ENCODE assay signal across 1 cellular context in the genomic region with DNA sequence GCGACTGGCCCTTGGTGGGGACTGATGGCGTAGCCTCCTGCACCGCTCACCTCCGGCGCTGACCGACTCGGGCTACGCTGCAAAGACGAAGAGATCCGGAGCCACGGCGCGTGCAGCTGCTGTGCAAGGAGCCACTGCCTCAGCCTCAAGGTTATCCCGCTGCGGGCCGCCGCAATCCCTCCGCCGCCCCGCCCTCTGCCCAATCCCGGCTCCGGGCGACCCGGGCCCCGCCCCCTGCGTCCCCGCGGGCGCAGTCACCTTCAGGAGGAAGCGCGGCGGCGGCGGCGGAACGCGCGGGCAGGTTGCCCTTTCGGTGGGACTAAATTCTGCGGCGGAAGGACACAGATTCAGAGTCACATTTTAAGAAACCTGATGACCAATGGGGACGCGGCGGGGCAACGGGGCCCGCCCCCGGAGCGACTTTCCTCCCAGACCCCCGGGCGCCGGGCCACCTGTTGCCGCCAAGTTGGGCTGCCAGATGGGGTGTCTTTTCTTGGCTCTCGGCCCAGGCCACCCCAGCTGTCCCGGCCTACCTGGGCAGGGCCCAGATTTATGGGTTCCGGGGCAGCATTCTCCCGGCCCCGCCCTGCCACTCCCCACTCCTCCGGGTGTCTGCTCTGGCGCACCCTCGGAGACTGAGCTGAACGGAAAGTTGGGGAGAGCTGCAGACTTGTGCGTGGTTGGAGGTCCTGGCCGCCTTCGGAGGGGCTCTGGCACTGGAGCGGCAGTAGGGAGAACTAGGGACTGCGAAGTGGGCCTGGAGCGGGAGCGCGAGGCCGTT.
TF ChIP-seq lines count a peak whose summit lies in the region.

TSS of gene PKM (minus strand) at position 125 of the 781 bp plus-strand sequence. CDS start 12,093 bp downstream, outside the sequence.

TF ChIP-seq in HEK293, 187 proteins besides CTCF, POLR2A, EP300 and RAD21 (continued from another document and continues in another):
- TF ChIP-seq, protein P1, sequence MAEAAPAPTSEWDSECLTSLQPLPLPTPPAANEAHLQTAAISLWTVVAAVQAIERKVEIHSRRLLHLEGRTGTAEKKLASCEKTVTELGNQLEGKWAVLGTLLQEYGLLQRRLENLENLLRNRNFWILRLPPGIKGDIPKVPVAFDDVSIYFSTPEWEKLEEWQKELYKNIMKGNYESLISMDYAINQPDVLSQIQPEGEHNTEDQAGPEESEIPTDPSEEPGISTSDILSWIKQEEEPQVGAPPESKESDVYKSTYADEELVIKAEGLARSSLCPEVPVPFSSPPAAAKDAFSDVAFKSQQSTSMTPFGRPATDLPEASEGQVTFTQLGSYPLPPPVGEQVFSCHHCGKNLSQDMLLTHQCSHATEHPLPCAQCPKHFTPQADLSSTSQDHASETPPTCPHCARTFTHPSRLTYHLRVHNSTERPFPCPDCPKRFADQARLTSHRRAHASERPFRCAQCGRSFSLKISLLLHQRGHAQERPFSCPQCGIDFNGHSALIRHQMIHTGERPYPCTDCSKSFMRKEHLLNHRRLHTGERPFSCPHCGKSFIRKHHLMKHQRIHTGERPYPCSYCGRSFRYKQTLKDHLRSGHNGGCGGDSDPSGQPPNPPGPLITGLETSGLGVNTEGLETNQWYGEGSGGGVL (tag by site-specific recombination; IDR thresholded peaks at IDR 0.05), result peak; percentile 49; the same call in 1 of the 2 replicates
- no peak for TF ChIP-seq GLI2 (tag by site-specific recombination; IDR thresholded peaks at IDR 0.05; ENCODE audit: borderline replicate concordance, low read depth)
- TF ChIP-seq TCF7L2 (IDR thresholded peaks at IDR 0.05; ENCODE audit: borderline replicate concordance, low read depth, low read length), result peak; percentile 41; the same call in 1 of the 2 replicates
- TF ChIP-seq ZNF596 (tag by site-specific recombination; IDR thresholded peaks at IDR 0.05), result no peak; the same call in 1 of the 2 replicates
- TF ChIP-seq ZNF114 (tag by site-specific recombination; IDR thresholded peaks at IDR 0.05), result no peak
- TF ChIP-seq ZXDB (tag by site-specific recombination; IDR thresholded peaks at IDR 0.05), result peak; percentile 97
- no peak for TF ChIP-seq ZNF514 (tag by site-specific recombination; IDR thresholded peaks at IDR 0.05)
- peak; percentile 67; the same call in 1 of the 2 replicates for TF ChIP-seq SALL2 (tag by site-specific recombination; IDR thresholded peaks at IDR 0.05; ENCODE audit: borderline replicate concordance)
- 0 out of 2 replicates have a peak, but pooled peaks have one; percentile 32 for TF ChIP-seq ZNF391 (tag by site-specific recombination; IDR thresholded peaks at IDR 0.05; ENCODE audit: borderline replicate concordance, low read depth)
- TF ChIP-seq, protein P2, sequence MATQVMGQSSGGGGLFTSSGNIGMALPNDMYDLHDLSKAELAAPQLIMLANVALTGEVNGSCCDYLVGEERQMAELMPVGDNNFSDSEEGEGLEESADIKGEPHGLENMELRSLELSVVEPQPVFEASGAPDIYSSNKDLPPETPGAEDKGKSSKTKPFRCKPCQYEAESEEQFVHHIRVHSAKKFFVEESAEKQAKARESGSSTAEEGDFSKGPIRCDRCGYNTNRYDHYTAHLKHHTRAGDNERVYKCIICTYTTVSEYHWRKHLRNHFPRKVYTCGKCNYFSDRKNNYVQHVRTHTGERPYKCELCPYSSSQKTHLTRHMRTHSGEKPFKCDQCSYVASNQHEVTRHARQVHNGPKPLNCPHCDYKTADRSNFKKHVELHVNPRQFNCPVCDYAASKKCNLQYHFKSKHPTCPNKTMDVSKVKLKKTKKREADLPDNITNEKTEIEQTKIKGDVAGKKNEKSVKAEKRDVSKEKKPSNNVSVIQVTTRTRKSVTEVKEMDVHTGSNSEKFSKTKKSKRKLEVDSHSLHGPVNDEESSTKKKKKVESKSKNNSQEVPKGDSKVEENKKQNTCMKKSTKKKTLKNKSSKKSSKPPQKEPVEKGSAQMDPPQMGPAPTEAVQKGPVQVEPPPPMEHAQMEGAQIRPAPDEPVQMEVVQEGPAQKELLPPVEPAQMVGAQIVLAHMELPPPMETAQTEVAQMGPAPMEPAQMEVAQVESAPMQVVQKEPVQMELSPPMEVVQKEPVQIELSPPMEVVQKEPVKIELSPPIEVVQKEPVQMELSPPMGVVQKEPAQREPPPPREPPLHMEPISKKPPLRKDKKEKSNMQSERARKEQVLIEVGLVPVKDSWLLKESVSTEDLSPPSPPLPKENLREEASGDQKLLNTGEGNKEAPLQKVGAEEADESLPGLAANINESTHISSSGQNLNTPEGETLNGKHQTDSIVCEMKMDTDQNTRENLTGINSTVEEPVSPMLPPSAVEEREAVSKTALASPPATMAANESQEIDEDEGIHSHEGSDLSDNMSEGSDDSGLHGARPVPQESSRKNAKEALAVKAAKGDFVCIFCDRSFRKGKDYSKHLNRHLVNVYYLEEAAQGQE (tag by site-specific recombination; IDR thresholded peaks at IDR 0.05), result no peak
- TF ChIP-seq, protein P3, sequence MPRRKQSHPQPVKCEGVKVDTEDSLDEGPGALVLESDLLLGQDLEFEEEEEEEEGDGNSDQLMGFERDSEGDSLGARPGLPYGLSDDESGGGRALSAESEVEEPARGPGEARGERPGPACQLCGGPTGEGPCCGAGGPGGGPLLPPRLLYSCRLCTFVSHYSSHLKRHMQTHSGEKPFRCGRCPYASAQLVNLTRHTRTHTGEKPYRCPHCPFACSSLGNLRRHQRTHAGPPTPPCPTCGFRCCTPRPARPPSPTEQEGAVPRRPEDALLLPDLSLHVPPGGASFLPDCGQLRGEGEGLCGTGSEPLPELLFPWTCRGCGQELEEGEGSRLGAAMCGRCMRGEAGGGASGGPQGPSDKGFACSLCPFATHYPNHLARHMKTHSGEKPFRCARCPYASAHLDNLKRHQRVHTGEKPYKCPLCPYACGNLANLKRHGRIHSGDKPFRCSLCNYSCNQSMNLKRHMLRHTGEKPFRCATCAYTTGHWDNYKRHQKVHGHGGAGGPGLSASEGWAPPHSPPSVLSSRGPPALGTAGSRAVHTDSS (tag by site-specific recombination; IDR thresholded peaks at IDR 0.05), result no peak
- TF ChIP-seq ZNF658 (tag by site-specific recombination; IDR thresholded peaks at IDR 0.05), result no peak
- no peak for TF ChIP-seq ZNF830 (tag by site-specific recombination; IDR thresholded peaks at IDR 0.05; ENCODE audit: low read depth)
- TF ChIP-seq ZNF311 (tag by site-specific recombination; IDR thresholded peaks at IDR 0.05; ENCODE audit: borderline replicate concordance), result no peak
- TF ChIP-seq HOXD13 (CRISPR knock-in tag; IDR thresholded peaks at IDR 0.05; ENCODE audit: borderline replicate concordance), result no peak
- peak; percentile 10 for TF ChIP-seq ZNF510 (tag by site-specific recombination; IDR thresholded peaks at IDR 0.05; ENCODE audit: insufficient replicate concordance)
- TF ChIP-seq SP2 (tag by site-specific recombination; IDR thresholded peaks at IDR 0.05), result peak; percentile 84
- TF ChIP-seq ZNF555 (tag by site-specific recombination; conservative IDR thresholded peaks at IDR 0.05), result no peak
- peak; percentile 17; the same call in 1 of the 2 replicates for TF ChIP-seq ZNF366 (tag by site-specific recombination; conservative IDR thresholded peaks at IDR 0.05)
- TF ChIP-seq ZNF544 (tag by site-specific recombination; IDR thresholded peaks at IDR 0.05), result no peak
- TF ChIP-seq ZNF292 (tag by site-specific recombination; IDR thresholded peaks at IDR 0.05; ENCODE audit: borderline replicate concordance, low read depth), result no peak
- TF ChIP-seq ZNF521 (tag by site-specific recombination; IDR thresholded peaks at IDR 0.05), result no peak
- TF ChIP-seq ZFP37 (tag by site-specific recombination; IDR thresholded peaks at IDR 0.05), result no peak
- TF ChIP-seq PRDM4 (tag by site-specific recombination; IDR thresholded peaks at IDR 0.05), result peak; percentile 72
- peak; percentile 81 for TF ChIP-seq ZNF423 (tag by site-specific recombination; IDR thresholded peaks at IDR 0.05)
- TF ChIP-seq ZNF280C (tag by site-specific recombination; IDR thresholded peaks at IDR 0.05), result no peak
- peak; percentile 66; the same call in 1 of the 2 replicates for TF ChIP-seq GFI1B (tag by site-specific recombination; IDR thresholded peaks at IDR 0.05)
- TF ChIP-seq, protein P4, sequence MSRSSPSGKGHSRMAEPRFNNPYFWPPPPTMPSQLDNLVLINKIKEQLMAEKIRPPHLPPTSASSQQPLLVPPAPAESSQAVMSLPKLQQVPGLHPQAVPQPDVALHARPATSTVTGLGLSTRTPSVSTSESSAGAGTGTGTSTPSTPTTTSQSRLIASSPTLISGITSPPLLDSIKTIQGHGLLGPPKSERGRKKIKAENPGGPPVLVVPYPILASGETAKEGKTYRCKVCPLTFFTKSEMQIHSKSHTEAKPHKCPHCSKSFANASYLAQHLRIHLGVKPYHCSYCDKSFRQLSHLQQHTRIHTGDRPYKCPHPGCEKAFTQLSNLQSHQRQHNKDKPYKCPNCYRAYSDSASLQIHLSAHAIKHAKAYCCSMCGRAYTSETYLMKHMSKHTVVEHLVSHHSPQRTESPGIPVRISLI (tag by site-specific recombination; IDR thresholded peaks at IDR 0.05), result no peak
- TF ChIP-seq ZNF629 (tag by site-specific recombination; IDR thresholded peaks at IDR 0.05), result peak; percentile 90
- TF ChIP-seq MEIS1 (CRISPR knock-in tag; IDR thresholded peaks at IDR 0.05; ENCODE audit: borderline replicate concordance), result no peak
- no peak for TF ChIP-seq RBAK (tag by site-specific recombination; IDR thresholded peaks at IDR 0.05)
- peak; percentile 87; the same call in 1 of the 2 replicates for TF ChIP-seq ZNF324 (tag by site-specific recombination; IDR thresholded peaks at IDR 0.05)
- TF ChIP-seq ZNF214 (tag by site-specific recombination; IDR thresholded peaks at IDR 0.05; ENCODE audit: borderline replicate concordance), result no peak
- no peak for TF ChIP-seq ZNF404 (tag by site-specific recombination; IDR thresholded peaks at IDR 0.05)
- TF ChIP-seq ZBTB6 (tag by site-specific recombination; IDR thresholded peaks at IDR 0.05), result peak; percentile 85
- peak; percentile 40; the same call in 1 of the 2 replicates for TF ChIP-seq ZNF645 (tag by site-specific recombination; IDR thresholded peaks at IDR 0.05)
- peak; percentile 99 for TF ChIP-seq ZNF660 (tag by site-specific recombination; IDR thresholded peaks at IDR 0.05)
- peak; percentile 71 for TF ChIP-seq ZNF146 (tag by site-specific recombination; IDR thresholded peaks at IDR 0.05)
- TF ChIP-seq ZNF155 (tag by site-specific recombination; IDR thresholded peaks at IDR 0.05), result no peak
- peak; percentile 59; the same call in 1 of the 2 replicates for TF ChIP-seq YY2 (tag by site-specific recombination; IDR thresholded peaks at IDR 0.05)
- TF ChIP-seq IKZF3 (tag by site-specific recombination; IDR thresholded peaks at IDR 0.05), result peak; percentile 62
- peak; percentile 97 for TF ChIP-seq KLF10 (tag by site-specific recombination; IDR thresholded peaks at IDR 0.05)
- TF ChIP-seq ZNF747 (tag by site-specific recombination; IDR thresholded peaks at IDR 0.05), result no peak
- peak; percentile 44; the same call in 1 of the 2 replicates for TF ChIP-seq ZNF394 (tag by site-specific recombination; IDR thresholded peaks at IDR 0.05; ENCODE audit: borderline replicate concordance)
